In the genomic region with DNA sequence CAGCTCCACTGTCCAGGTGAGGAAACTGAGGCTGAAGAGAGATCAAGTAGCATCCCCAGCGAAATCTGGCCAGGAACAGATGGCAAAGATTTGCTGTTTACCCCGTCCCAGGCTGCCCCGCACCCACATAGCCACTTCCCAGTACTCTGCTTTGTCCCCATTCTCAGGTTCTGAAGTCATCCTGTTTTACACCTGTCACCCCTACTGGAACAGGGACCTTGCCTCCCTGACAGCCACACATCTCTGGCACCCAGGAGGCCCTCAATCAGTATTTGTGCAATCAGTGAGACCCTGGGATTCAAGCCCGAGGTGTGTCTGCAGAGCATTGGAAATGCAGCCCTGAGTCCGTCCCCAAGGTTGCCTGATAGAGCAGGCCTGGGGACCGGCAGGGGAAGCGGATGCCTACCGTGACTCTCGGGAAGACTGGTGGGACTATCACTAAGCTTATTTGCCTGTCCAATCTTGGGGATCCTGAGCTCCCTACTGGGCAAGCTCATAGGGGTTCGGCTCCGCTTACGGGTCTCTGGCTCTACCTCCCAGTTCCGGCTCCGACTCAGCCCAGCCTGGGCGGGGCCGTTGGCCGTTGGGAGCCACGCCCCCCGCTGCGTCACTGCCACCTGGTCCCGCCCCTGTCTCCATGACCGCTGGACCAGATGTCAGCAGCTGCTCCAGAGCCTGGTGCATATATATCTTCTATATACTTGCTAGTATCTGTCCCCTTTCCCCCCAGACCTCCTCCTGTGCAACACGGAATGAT, we compare ENCODE assay signal across 1 cellular context.
TF ChIP-seq lines count a peak whose summit lies in the region.

No MANE protein-coding gene starts in this region.

TF ChIP-seq in K562, 482 proteins besides CTCF, POLR2A, EP300 and RAD21 (continued from another document and continues in another):
- TF ChIP-seq, protein P1, sequence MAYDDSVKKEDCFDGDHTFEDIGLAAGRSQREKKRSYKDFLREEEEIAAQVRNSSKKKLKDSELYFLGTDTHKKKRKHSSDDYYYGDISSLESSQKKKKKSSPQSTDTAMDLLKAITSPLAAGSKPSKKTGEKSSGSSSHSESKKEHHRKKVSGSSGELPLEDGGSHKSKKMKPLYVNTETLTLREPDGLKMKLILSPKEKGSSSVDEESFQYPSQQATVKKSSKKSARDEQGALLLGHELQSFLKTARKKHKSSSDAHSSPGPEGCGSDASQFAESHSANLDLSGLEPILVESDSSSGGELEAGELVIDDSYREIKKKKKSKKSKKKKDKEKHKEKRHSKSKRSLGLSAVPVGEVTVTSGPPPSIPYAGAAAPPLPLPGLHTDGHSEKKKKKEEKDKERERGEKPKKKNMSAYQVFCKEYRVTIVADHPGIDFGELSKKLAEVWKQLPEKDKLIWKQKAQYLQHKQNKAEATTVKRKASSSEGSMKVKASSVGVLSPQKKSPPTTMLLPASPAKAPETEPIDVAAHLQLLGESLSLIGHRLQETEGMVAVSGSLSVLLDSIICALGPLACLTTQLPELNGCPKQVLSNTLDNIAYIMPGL (CRISPR knock-in tag; IDR thresholded peaks at IDR 0.05) = no peak
- no peak for TF ChIP-seq SMARCA5 (IDR thresholded peaks at IDR 0.05)
- TF ChIP-seq, protein P2, sequence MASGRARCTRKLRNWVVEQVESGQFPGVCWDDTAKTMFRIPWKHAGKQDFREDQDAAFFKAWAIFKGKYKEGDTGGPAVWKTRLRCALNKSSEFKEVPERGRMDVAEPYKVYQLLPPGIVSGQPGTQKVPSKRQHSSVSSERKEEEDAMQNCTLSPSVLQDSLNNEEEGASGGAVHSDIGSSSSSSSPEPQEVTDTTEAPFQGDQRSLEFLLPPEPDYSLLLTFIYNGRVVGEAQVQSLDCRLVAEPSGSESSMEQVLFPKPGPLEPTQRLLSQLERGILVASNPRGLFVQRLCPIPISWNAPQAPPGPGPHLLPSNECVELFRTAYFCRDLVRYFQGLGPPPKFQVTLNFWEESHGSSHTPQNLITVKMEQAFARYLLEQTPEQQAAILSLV (tag; IDR thresholded peaks at IDR 0.05) = no peak
- TF ChIP-seq, protein P3, sequence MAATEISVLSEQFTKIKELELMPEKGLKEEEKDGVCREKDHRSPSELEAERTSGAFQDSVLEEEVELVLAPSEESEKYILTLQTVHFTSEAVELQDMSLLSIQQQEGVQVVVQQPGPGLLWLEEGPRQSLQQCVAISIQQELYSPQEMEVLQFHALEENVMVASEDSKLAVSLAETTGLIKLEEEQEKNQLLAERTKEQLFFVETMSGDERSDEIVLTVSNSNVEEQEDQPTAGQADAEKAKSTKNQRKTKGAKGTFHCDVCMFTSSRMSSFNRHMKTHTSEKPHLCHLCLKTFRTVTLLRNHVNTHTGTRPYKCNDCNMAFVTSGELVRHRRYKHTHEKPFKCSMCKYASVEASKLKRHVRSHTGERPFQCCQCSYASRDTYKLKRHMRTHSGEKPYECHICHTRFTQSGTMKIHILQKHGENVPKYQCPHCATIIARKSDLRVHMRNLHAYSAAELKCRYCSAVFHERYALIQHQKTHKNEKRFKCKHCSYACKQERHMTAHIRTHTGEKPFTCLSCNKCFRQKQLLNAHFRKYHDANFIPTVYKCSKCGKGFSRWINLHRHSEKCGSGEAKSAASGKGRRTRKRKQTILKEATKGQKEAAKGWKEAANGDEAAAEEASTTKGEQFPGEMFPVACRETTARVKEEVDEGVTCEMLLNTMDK (IDR thresholded peaks at IDR 0.05; ENCODE audit: borderline replicate concordance, insufficient read depth, low read depth, low read length, poor library complexity, severe bottlenecking) = no peak
- no peak for TF ChIP-seq RFX7 (CRISPR knock-in tag; IDR thresholded peaks at IDR 0.05)
- no peak for TF ChIP-seq HCFC1 (IDR thresholded peaks at IDR 0.05; ENCODE audit: low read depth, low read length)
- TF ChIP-seq ZNF134 (CRISPR knock-in tag; conservative IDR thresholded peaks at IDR 0.05) = no peak
- no peak; the same call in 1 of the 2 replicates for TF ChIP-seq ZNF431 (CRISPR knock-in tag; IDR thresholded peaks at IDR 0.05)
- peak; percentile 10 for TF ChIP-seq DACH1 (IDR thresholded peaks at IDR 0.05; ENCODE audit: partially characterized antibody)
- TF ChIP-seq PRPF4 (IDR thresholded peaks at IDR 0.05; ENCODE audit: insufficient read depth, low read depth, low read length, poor library complexity, severe bottlenecking) = no peak
- no peak for TF ChIP-seq KAT2B (IDR thresholded peaks at IDR 0.05; ENCODE audit: low read depth, low read length)
- no peak for TF ChIP-seq SOX6 (IDR thresholded peaks at IDR 0.05)
- TF ChIP-seq, protein P4, sequence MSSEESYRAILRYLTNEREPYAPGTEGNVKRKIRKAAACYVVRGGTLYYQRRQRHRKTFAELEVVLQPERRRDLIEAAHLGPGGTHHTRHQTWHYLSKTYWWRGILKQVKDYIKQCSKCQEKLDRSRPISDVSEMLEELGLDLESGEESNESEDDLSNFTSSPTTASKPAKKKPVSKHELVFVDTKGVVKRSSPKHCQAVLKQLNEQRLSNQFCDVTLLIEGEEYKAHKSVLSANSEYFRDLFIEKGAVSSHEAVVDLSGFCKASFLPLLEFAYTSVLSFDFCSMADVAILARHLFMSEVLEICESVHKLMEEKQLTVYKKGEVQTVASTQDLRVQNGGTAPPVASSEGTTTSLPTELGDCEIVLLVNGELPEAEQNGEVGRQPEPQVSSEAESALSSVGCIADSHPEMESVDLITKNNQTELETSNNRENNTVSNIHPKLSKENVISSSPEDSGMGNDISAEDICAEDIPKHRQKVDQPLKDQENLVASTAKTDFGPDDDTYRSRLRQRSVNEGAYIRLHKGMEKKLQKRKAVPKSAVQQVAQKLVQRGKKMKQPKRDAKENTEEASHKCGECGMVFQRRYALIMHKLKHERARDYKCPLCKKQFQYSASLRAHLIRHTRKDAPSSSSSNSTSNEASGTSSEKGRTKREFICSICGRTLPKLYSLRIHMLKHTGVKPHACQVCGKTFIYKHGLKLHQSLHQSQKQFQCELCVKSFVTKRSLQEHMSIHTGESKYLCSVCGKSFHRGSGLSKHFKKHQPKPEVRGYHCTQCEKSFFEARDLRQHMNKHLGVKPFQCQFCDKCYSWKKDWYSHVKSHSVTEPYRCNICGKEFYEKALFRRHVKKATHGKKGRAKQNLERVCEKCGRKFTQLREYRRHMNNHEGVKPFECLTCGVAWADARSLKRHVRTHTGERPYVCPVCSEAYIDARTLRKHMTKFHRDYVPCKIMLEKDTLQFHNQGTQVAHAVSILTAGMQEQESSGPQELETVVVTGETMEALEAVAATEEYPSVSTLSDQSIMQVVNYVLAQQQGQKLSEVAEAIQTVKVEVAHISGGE (CRISPR knock-in tag; IDR thresholded peaks at IDR 0.05) = no peak
- TF ChIP-seq, protein P5, sequence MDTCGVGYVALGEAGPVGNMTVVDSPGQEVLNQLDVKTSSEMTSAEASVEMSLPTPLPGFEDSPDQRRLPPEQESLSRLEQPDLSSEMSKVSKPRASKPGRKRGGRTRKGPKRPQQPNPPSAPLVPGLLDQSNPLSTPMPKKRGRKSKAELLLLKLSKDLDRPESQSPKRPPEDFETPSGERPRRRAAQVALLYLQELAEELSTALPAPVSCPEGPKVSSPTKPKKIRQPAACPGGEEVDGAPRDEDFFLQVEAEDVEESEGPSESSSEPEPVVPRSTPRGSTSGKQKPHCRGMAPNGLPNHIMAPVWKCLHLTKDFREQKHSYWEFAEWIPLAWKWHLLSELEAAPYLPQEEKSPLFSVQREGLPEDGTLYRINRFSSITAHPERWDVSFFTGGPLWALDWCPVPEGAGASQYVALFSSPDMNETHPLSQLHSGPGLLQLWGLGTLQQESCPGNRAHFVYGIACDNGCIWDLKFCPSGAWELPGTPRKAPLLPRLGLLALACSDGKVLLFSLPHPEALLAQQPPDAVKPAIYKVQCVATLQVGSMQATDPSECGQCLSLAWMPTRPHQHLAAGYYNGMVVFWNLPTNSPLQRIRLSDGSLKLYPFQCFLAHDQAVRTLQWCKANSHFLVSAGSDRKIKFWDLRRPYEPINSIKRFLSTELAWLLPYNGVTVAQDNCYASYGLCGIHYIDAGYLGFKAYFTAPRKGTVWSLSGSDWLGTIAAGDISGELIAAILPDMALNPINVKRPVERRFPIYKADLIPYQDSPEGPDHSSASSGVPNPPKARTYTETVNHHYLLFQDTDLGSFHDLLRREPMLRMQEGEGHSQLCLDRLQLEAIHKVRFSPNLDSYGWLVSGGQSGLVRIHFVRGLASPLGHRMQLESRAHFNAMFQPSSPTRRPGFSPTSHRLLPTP (IDR thresholded peaks at IDR 0.05; ENCODE audit: borderline replicate concordance, extremely low read depth, insufficient read length) = no peak
- TF ChIP-seq RBM17 (IDR thresholded peaks at IDR 0.05; ENCODE audit: borderline replicate concordance, low read depth, low read length) = no peak
- TF ChIP-seq, protein P6, sequence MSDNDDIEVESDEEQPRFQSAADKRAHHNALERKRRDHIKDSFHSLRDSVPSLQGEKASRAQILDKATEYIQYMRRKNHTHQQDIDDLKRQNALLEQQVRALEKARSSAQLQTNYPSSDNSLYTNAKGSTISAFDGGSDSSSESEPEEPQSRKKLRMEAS (CRISPR knock-in tag; IDR thresholded peaks at IDR 0.05) = peak; percentile 46; the same call in 1 of the 2 replicates
- no peak for TF ChIP-seq TAF1 (IDR thresholded peaks at IDR 0.05; ENCODE audit: control insufficient read depth, extremely low read depth, insufficient read depth, low read length, severe bottlenecking)
- TF ChIP-seq CHD1 (IDR thresholded peaks at IDR 0.05; ENCODE audit: low read length) = no peak
- TF ChIP-seq, protein P7, sequence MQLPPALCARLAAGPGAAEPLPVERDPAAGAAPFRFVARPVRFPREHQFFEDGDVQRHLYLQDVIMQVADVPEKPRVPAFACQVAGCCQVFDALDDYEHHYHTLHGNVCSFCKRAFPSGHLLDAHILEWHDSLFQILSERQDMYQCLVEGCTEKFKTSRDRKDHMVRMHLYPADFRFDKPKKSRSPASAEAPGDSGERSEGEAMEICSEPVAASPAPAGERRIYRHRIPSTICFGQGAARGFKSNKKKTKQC (CRISPR knock-in tag; IDR thresholded peaks at IDR 0.05) = 0 out of 2 replicates have a peak, but pooled peaks have one; percentile 20
- TF ChIP-seq POLR2AphosphoS5 (IDR thresholded peaks at IDR 0.05; ENCODE audit: control insufficient read depth, insufficient read depth, low read depth, low read length) = 0 out of 2 replicates have a peak, but pooled peaks have one; percentile 27
- TF ChIP-seq SP1 (CRISPR knock-in tag; IDR thresholded peaks at IDR 0.05) = peak; percentile 93
- no peak for TF ChIP-seq JUNB (CRISPR knock-in tag; conservative IDR thresholded peaks at IDR 0.05)
- TF ChIP-seq SUPT5H (IDR thresholded peaks at IDR 0.05) = peak; percentile 29; the same call in 1 of the 2 replicates
- TF ChIP-seq MAFG (tag; conservative IDR thresholded peaks at IDR 0.05) = no peak
- TF ChIP-seq CEBPG (CRISPR knock-in tag; IDR thresholded peaks at IDR 0.05) = no peak
- no peak for TF ChIP-seq CEBPG (tag; conservative IDR thresholded peaks at IDR 0.05 in 1 of 2, IDR thresholded peaks at IDR 0.05 in 1 of 2)
- TF ChIP-seq, protein P8, sequence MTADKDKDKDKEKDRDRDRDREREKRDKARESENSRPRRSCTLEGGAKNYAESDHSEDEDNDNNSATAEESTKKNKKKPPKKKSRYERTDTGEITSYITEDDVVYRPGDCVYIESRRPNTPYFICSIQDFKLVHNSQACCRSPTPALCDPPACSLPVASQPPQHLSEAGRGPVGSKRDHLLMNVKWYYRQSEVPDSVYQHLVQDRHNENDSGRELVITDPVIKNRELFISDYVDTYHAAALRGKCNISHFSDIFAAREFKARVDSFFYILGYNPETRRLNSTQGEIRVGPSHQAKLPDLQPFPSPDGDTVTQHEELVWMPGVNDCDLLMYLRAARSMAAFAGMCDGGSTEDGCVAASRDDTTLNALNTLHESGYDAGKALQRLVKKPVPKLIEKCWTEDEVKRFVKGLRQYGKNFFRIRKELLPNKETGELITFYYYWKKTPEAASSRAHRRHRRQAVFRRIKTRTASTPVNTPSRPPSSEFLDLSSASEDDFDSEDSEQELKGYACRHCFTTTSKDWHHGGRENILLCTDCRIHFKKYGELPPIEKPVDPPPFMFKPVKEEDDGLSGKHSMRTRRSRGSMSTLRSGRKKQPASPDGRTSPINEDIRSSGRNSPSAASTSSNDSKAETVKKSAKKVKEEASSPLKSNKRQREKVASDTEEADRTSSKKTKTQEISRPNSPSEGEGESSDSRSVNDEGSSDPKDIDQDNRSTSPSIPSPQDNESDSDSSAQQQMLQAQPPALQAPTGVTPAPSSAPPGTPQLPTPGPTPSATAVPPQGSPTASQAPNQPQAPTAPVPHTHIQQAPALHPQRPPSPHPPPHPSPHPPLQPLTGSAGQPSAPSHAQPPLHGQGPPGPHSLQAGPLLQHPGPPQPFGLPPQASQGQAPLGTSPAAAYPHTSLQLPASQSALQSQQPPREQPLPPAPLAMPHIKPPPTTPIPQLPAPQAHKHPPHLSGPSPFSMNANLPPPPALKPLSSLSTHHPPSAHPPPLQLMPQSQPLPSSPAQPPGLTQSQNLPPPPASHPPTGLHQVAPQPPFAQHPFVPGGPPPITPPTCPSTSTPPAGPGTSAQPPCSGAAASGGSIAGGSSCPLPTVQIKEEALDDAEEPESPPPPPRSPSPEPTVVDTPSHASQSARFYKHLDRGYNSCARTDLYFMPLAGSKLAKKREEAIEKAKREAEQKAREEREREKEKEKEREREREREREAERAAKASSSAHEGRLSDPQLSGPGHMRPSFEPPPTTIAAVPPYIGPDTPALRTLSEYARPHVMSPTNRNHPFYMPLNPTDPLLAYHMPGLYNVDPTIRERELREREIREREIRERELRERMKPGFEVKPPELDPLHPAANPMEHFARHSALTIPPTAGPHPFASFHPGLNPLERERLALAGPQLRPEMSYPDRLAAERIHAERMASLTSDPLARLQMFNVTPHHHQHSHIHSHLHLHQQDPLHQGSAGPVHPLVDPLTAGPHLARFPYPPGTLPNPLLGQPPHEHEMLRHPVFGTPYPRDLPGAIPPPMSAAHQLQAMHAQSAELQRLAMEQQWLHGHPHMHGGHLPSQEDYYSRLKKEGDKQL (CRISPR knock-in tag; IDR thresholded peaks at IDR 0.05; ENCODE audit: borderline replicate concordance) = no peak
- TF ChIP-seq, protein P9, sequence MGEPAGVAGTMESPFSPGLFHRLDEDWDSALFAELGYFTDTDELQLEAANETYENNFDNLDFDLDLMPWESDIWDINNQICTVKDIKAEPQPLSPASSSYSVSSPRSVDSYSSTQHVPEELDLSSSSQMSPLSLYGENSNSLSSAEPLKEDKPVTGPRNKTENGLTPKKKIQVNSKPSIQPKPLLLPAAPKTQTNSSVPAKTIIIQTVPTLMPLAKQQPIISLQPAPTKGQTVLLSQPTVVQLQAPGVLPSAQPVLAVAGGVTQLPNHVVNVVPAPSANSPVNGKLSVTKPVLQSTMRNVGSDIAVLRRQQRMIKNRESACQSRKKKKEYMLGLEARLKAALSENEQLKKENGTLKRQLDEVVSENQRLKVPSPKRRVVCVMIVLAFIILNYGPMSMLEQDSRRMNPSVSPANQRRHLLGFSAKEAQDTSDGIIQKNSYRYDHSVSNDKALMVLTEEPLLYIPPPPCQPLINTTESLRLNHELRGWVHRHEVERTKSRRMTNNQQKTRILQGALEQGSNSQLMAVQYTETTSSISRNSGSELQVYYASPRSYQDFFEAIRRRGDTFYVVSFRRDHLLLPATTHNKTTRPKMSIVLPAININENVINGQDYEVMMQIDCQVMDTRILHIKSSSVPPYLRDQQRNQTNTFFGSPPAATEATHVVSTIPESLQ (CRISPR knock-in tag; IDR thresholded peaks at IDR 0.05) = no peak
- TF ChIP-seq CREB1 (IDR thresholded peaks at IDR 0.05) = peak; percentile 76
- TF ChIP-seq CREB1 (CRISPR knock-in tag; IDR thresholded peaks at IDR 0.05) = peak; percentile 82
- TF ChIP-seq, protein P10, sequence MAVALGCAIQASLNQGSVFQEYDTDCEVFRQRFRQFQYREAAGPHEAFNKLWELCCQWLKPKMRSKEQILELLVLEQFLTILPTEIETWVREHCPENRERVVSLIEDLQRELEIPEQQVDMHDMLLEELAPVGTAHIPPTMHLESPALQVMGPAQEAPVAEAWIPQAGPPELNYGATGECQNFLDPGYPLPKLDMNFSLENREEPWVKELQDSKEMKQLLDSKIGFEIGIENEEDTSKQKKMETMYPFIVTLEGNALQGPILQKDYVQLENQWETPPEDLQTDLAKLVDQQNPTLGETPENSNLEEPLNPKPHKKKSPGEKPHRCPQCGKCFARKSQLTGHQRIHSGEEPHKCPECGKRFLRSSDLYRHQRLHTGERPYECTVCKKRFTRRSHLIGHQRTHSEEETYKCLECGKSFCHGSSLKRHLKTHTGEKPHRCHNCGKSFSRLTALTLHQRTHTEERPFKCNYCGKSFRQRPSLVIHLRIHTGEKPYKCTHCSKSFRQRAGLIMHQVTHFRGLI (CRISPR knock-in tag; IDR thresholded peaks at IDR 0.05) = no peak
